Comparison of ENCODE assay signal across 1 cellular context in genomic region chr21:35208117-35208516, GRCh38.
TF ChIP-seq lines count a peak whose summit lies in the region.

No MANE protein-coding gene starts in this region.

TF ChIP-seq in K562, 482 proteins besides CTCF, POLR2A, EP300 and RAD21 (continued from another document):
- TF ChIP-seq REST (CRISPR knock-in tag; IDR thresholded peaks at IDR 0.05; ENCODE audit: low read depth) (no peak), RNF2 (IDR thresholded peaks at IDR 0.05) (no peak), HMG20A (CRISPR knock-in tag; conservative IDR thresholded peaks at IDR 0.05) (no peak), HDAC8 (tag; IDR thresholded peaks at IDR 0.05) (no peak)
